In the genomic region with DNA sequence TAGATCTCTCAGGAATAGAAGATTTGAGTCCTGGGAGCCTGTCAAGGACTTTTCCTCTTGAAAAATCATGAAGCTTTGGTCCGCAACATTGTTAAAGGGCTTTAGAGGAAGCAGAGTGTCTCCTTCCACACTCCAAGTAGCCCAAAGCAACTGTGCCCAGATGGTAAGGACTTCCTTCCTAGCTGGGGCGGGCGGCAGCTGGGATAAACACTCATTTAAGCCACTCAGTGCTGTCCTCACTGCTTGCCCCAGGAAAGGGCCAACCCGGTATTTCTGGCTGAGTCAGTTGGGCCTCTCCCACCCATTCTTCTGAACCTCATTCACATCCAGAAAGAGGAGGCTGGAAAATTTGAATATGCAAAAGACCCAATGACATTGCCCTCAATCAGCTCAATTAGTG, we compare ENCODE assay signal across 18 cellular contexts.
DNase-seq lines count a peak whose midpoint lies in the region; ATAC-seq, FAIRE-seq and TF ChIP-seq lines count a peak whose summit lies in the region.
"Had no signal": no experiment of that assay in that cellular context is flagged by ENCODE, and none has a peak within 500 bp of the region (broad histone marks: within the 10 kb centered on the region; RNA-seq: fewer than 3 reads in every experiment).

No MANE protein-coding gene starts in this region.

- no peaks in the 10 kb centered on the region for H4K20me1 ChIP-seq in BLaER1

- H3K27me3 ChIP-seq in BLaER1 (no peaks in the 10 kb centered on the region), H7 (ENCODE audit: control insufficient read depth, insufficient read depth, low read length) (no peaks in the 10 kb centered on the region), bronchial epithelial cell (ENCODE audit: control insufficient read depth, insufficient read depth, low read length) (no peaks in the 10 kb centered on the region), left lung (no peaks in the 10 kb centered on the region), BE2C (no peaks in the 10 kb centered on the region)

- H3K27ac ChIP-seq in BLaER1 (no peak overlapping the region), left lung (peak overlapping the region in 1 of 2 donors; percentile 70)
- H3K27ac ChIP-seq: psoas muscle had no signal

- no peaks in the 10 kb centered on the region for H3K9me3 ChIP-seq in BLaER1
- no peaks in the 10 kb centered on the region for H3K9me3 ChIP-seq in left lung
- H3K9me3 ChIP-seq in BE2C, result no peaks in the 10 kb centered on the region; the same call in 1 of the 2 replicates
- H3K9me3 ChIP-seq: psoas muscle had no signal

- H3K9ac ChIP-seq in BLaER1, result no peak overlapping the region

- DNase-seq in H7 (peak; percentile 8), bronchial epithelial cell (ENCODE audit: low read depth) (peak; percentile 73), left lung (peak in 1 of 2 donors; percentile 77), epidermal melanocyte (ENCODE audit: insufficient read length, low spot score) (no peak), hypothalamus (lab: John Stamatoyannopoulos, UW) (no peak), BE2C (no peak)
- no peak for DNase-seq in activated effector memory CD4-positive, alpha-beta T cell treated with Interleukin-2 at 50 U/mL for 16 hours
- DNase-seq: activated naive CD4-positive, alpha-beta T cell treated with anti-CD3 and anti-CD28 coated beads, Interleukin-2, amount 50 U/mL, for 16 hours; cortex of kidney; DND-41; GOT3; hippocampal formation; left ventricle myocardium superior; natural killer cell; NCI-H1930; psoas muscle; RPMI8226 had no signal

- ATAC-seq in left lung, result peak; percentile 77
- ATAC-seq: left ventricle myocardium superior, natural killer cell, psoas muscle had no signal

- H3K4me3 ChIP-seq in BLaER1, result no peak overlapping the region
- no peak overlapping the region for H3K4me3 ChIP-seq in H7 (ENCODE audit: insufficient read depth, low read depth, low read length)
- H3K4me3 ChIP-seq in bronchial epithelial cell (ENCODE audit: low read depth, low read length), result no peak overlapping the region
- H3K4me3 ChIP-seq in left lung, result no peak overlapping the region
- H3K4me3 ChIP-seq in BE2C (ENCODE audit: low read depth, low read length), result no peak overlapping the region
- H3K4me3 ChIP-seq: psoas muscle had no signal

- no peak for TF ChIP-seq CTCF in bronchial epithelial cell (IDR thresholded peaks at IDR 0.05; ENCODE audit: insufficient read depth, low read length, severe bottlenecking)
- TF ChIP-seq CTCF in left lung (IDR thresholded peaks at IDR 0.05), result no peak
- TF ChIP-seq CTCF in BE2C (IDR thresholded peaks at IDR 0.05; ENCODE audit: low read depth, low read length), result no peak

- intact Hi-C loops in left lung (cut with DNase I), result no loop called here

- H3K36me3 ChIP-seq in BLaER1 (no peaks in the 10 kb centered on the region), H7 (replicated peaks; ENCODE audit: control insufficient read depth, insufficient read depth, low read length) (no peaks in the 10 kb centered on the region), bronchial epithelial cell (ENCODE audit: control insufficient read depth, insufficient read depth, low read length) (no peaks in the 10 kb centered on the region), left lung (no peaks in the 10 kb centered on the region), BE2C (no peaks in the 10 kb centered on the region)

- FAIRE-seq in bronchial epithelial cell (lab: Jason Lieb, UNC), result no peak

- H3K4me1 ChIP-seq in BLaER1, result no peaks in the 10 kb centered on the region
- H3K4me1 ChIP-seq in left lung, result peaks cover 0 to 36% of the 10 kb centered on the region in 2 donors
- H3K4me1 ChIP-seq in BE2C, result no peaks in the 10 kb centered on the region
- H3K4me1 ChIP-seq: psoas muscle had no signal

- H3K4me2 ChIP-seq in BLaER1, result peak overlapping the region; percentile 9; the same call in 1 of the 2 replicates

Comparison
In these comparisons a context has a peak if more than half of its experiments do, and no peak if none do; other contexts are left out.
1. DNase-seq: peak in H7 (single experiment) and bronchial epithelial cell (single experiment); none in activated effector memory CD4-positive, alpha-beta T cell treated with Interleukin-2 at 50 U/mL for 16 hours (single experiment), epidermal melanocyte (single experiment), hypothalamus (0 of 51) and BE2C (single experiment).